Comparison of ENCODE assay signal across 11 cellular contexts in the genomic region with DNA sequence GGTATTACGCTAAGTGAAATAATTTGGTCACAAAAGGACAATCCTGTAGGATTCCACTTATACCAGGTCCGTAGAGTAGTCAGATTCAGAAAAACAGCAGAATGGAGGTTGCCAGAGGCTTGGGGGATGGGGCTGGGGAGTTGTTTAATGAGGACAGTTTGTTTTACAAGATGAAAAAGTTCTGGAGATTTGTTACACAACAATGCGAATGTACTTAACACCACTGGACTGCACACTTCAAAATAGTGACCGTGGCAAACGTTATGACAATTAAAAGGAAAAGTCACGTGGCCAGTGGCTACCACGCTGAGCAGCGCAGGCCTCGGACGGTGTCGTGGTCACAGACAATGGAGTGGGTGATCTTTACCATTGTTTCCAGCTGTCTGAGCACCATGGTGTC.
A peak's percentile ranks its signal among the peaks of the same experiment; 100 is the strongest.
DNase-seq lines count a peak whose midpoint lies in the region; ATAC-seq and TF ChIP-seq lines count a peak whose summit lies in the region.
"Had no signal": no experiment of that assay in that cellular context is flagged by ENCODE, and none has a peak within 500 bp of the region (broad histone marks: within the 10 kb centered on the region; RNA-seq: fewer than 3 reads in every experiment).

No MANE protein-coding gene starts in this region.

- peak overlapping the region; percentile 97 for H3K27ac ChIP-seq in RWPE2 (ENCODE audit: poor library complexity, severe bottlenecking)

- H3K4me3 Mint-ChIP-seq in activated CD4-positive, alpha-beta T cell treated with anti-CD3 and anti-CD28 coated beads, Interleukin-2, amount 10 ng/mL, durations not matched to agents 7 days and 5 days, result no peak overlapping the region
- peak overlapping the region; percentile 80 for H3K4me3 Mint-ChIP-seq in glutamatergic neuron (ENCODE audit: unreplicated experiment)
- no peak overlapping the region for H3K4me3 Mint-ChIP-seq in stimulated activated memory B cell treated with anti-CD40 and anti-IgM and Interleukin-4, amounts not matched to agents 10 μg/mL and 1 μg/mL and 100 μg/mL, for 72 hours

- no peaks in the 10 kb centered on the region for H3K27me3 Mint-ChIP-seq in activated CD4-positive, alpha-beta T cell treated with anti-CD3 and anti-CD28 coated beads, Interleukin-2, amount 10 ng/mL, durations not matched to agents 7 days and 5 days
- H3K27me3 Mint-ChIP-seq in glutamatergic neuron (ENCODE audit: unreplicated experiment), result peaks cover 19% of the 10 kb centered on the region
- no peaks in the 10 kb centered on the region for H3K27me3 Mint-ChIP-seq in stimulated activated memory B cell treated with anti-CD40 and anti-IgM and Interleukin-4, amounts not matched to agents 10 μg/mL and 1 μg/mL and 100 μg/mL, for 72 hours

- H3K27ac Mint-ChIP-seq in activated CD4-positive, alpha-beta T cell treated with anti-CD3 and anti-CD28 coated beads, Interleukin-2, amount 10 ng/mL, durations not matched to agents 7 days and 5 days, result peak overlapping the region; percentile 73
- peak overlapping the region; percentile 94 for H3K27ac Mint-ChIP-seq in glutamatergic neuron (ENCODE audit: unreplicated experiment)
- peak overlapping the region; percentile 63 for H3K27ac Mint-ChIP-seq in stimulated activated memory B cell treated with anti-CD40 and anti-IgM and Interleukin-4, amounts not matched to agents 10 μg/mL and 1 μg/mL and 100 μg/mL, for 72 hours

- H3K27me3 ChIP-seq in RWPE2 (ENCODE audit: insufficient read depth, poor library complexity, severe bottlenecking), result no peaks in the 10 kb centered on the region

- peaks cover 54% of the 10 kb centered on the region for H3K36me3 Mint-ChIP-seq in activated CD4-positive, alpha-beta T cell treated with anti-CD3 and anti-CD28 coated beads, Interleukin-2, amount 10 ng/mL, durations not matched to agents 7 days and 5 days (ENCODE audit: low read depth)
- no peaks in the 10 kb centered on the region for H3K36me3 Mint-ChIP-seq in glutamatergic neuron (ENCODE audit: unreplicated experiment)
- peaks cover 28% of the 10 kb centered on the region for H3K36me3 Mint-ChIP-seq in stimulated activated memory B cell treated with anti-CD40 and anti-IgM and Interleukin-4, amounts not matched to agents 10 μg/mL and 1 μg/mL and 100 μg/mL, for 72 hours

- CTCF ChIA-PET in activated CD4-positive, alpha-beta T cell treated with anti-CD3 and anti-CD28 coated beads, Interleukin-2, amount 10 ng/mL, durations not matched to agents 7 days and 5 days (lab: Charles Lee), result interaction anchor here (0.8 to 1.3 kb wide), 2 partner anchors 13 to 33 kb away, joined by 3 to 4 read pairs; no protein-coding TSS in a partner anchor

- H3K4me3 ChIP-seq in RWPE2 (ENCODE audit: severe bottlenecking), result no peak overlapping the region

- peaks cover 45% of the 10 kb centered on the region for H3K4me1 ChIP-seq in RWPE2 (ENCODE audit: insufficient read depth, poor library complexity, severe bottlenecking)

- POLR2A ChIA-PET in activated CD4-positive, alpha-beta T cell treated with anti-CD3 and anti-CD28 coated beads, Interleukin-2, amount 10 ng/mL, durations not matched to agents 7 days and 5 days (lab: Charles Lee), result no interaction called here

- no peak for TF ChIP-seq CTCF in RWPE2 (IDR thresholded peaks at IDR 0.05; ENCODE audit: poor library complexity, severe bottlenecking)
- TF ChIP-seq CTCF in glutamatergic neuron (IDR thresholded peaks at IDR 0.05; ENCODE audit: partially characterized antibody, unreplicated experiment), result no peak

- H3K9me3 ChIP-seq in RWPE2 (ENCODE audit: severe bottlenecking), result no peaks in the 10 kb centered on the region

- no peaks in the 10 kb centered on the region for H3K9me3 Mint-ChIP-seq in activated CD4-positive, alpha-beta T cell treated with anti-CD3 and anti-CD28 coated beads, Interleukin-2, amount 10 ng/mL, durations not matched to agents 7 days and 5 days
- H3K9me3 Mint-ChIP-seq in glutamatergic neuron (ENCODE audit: unreplicated experiment), result peaks cover 20% of the 10 kb centered on the region
- H3K9me3 Mint-ChIP-seq in stimulated activated memory B cell treated with anti-CD40 and anti-IgM and Interleukin-4, amounts not matched to agents 10 μg/mL and 1 μg/mL and 100 μg/mL, for 72 hours, result no peaks in the 10 kb centered on the region

- peaks cover 64% of the 10 kb centered on the region for H3K4me1 Mint-ChIP-seq in activated CD4-positive, alpha-beta T cell treated with anti-CD3 and anti-CD28 coated beads, Interleukin-2, amount 10 ng/mL, durations not matched to agents 7 days and 5 days
- peaks cover 36% of the 10 kb centered on the region for H3K4me1 Mint-ChIP-seq in glutamatergic neuron (ENCODE audit: low read depth, unreplicated experiment)
- peaks cover 64% of the 10 kb centered on the region for H3K4me1 Mint-ChIP-seq in stimulated activated memory B cell treated with anti-CD40 and anti-IgM and Interleukin-4, amounts not matched to agents 10 μg/mL and 1 μg/mL and 100 μg/mL, for 72 hours

- no peak for ATAC-seq in RWPE2 (ENCODE audit: low read depth)
- no peak for ATAC-seq in stimulated activated memory B cell treated with anti-CD40 and anti-IgM and Interleukin-4, amounts not matched to agents 10 μg/mL and 1 μg/mL and 100 μg/mL, for 72 hours
- ATAC-seq in GM19023 (IDR thresholded peaks at IDR 0.05; ENCODE audit: unreplicated experiment), result no peak

- DNase-seq in activated CD4-positive, alpha-beta T cell treated with anti-CD3 and anti-CD28 coated beads, Interleukin-2, amount 10 ng/mL, durations not matched to agents 7 days and 5 days, result no peak
- no peak for DNase-seq in activated CD4-positive, alpha-beta T cell treated with anti-CD3 and anti-CD28 coated beads, Interleukin-2, amount 50 U/mL, for 1 hour
- DNase-seq in RWPE2 (ENCODE audit: low spot score) (no peak), glutamatergic neuron (no peak), NK-92 (lab: John Stamatoyannopoulos, UW; ENCODE audit: unreplicated experiment) (no peak), NCI-H226 (no peak)
- DNase-seq: effector CD8-positive, alpha-beta T cell; GF-D8; NCI-H1417 treated with DMSO at 0.1 percent for 48 hours had no signal

- peaks cover 28% of the 10 kb centered on the region for H3K36me3 ChIP-seq in RWPE2 (ENCODE audit: low read depth)
